In genomic region chr3:30609930-30610701, GRCh38 we compare ENCODE assay signal across 11 cellular contexts. TPM values are rescaled to one million over a fixed set of nuclear protein-coding genes. Genes with fewer than 3 reads are reported as not detected.
DNase-seq lines count a peak whose midpoint lies in the region; ATAC-seq, FAIRE-seq and TF ChIP-seq lines count a peak whose summit lies in the region.
"Had no signal": no experiment of that assay in that cellular context is flagged by ENCODE, and none has a peak within 500 bp of the region (broad histone marks: within the 10 kb centered on the region; RNA-seq: fewer than 3 reads in every experiment).

No MANE protein-coding gene starts in this region.

- ATAC-seq in activated T-cell treated with anti-CD3 and anti-CD28 coated beads, Interleukin-2, amount 50 U/mL, for 4 hours, result no peak
- ATAC-seq in lung (ENCODE audit: insufficient read depth, low FRiP score) (no peak), HG02588 (IDR thresholded peaks at IDR 0.05; ENCODE audit: unreplicated experiment) (no peak), GM18873 (IDR thresholded peaks at IDR 0.05; ENCODE audit: low FRiP score, unreplicated experiment) (no peak)

- H3K4me1 ChIP-seq in astrocyte (ENCODE audit: insufficient read depth, low read length) (peaks cover 34% of the 10 kb centered on the region), lung (ENCODE audit: control insufficient read depth in 2 of 2, insufficient read depth in 2 of 2, low read length in 2 of 2) (peaks cover 10 to 40% of the 10 kb centered on the region in 2 donors), thymus (ENCODE audit: control insufficient read depth, insufficient read depth, low read length) (peaks cover 26% of the 10 kb centered on the region)

- peaks cover 69% of the 10 kb centered on the region for H3K4me1 Mint-ChIP-seq in activated T-cell treated with anti-CD3 and anti-CD28 coated beads, Interleukin-2, amount 50 U/mL, for 4 hours (ENCODE audit: low read depth)
- peaks cover 65% of the 10 kb centered on the region for H3K4me1 Mint-ChIP-seq in astrocyte (ENCODE audit: low read depth, unreplicated experiment)

- H3K9me3 ChIP-seq in astrocyte (ENCODE audit: insufficient read depth, low read depth, low read length) (no peaks in the 10 kb centered on the region), lung (ENCODE audit: control insufficient read depth in 2 of 2, insufficient read depth in 1 of 2, low read length in 1 of 2) (no peaks in the 10 kb centered on the region), thymus (ENCODE audit: control insufficient read depth) (no peaks in the 10 kb centered on the region)

- no peaks in the 10 kb centered on the region for H3K36me3 ChIP-seq in astrocyte (ENCODE audit: insufficient read depth, low read length)
- H3K36me3 ChIP-seq in lung (ENCODE audit: control insufficient read depth in 2 of 2, insufficient read depth in 2 of 2, low read length in 2 of 2), result no peaks in the 10 kb centered on the region
- no peaks in the 10 kb centered on the region for H3K36me3 ChIP-seq in thymus (ENCODE audit: control insufficient read depth, insufficient read depth)

- no peaks in the 10 kb centered on the region for H3K9me3 Mint-ChIP-seq in activated T-cell treated with anti-CD3 and anti-CD28 coated beads, Interleukin-2, amount 50 U/mL, for 4 hours
- no peaks in the 10 kb centered on the region for H3K9me3 Mint-ChIP-seq in astrocyte (ENCODE audit: unreplicated experiment)

- H3K4me2 ChIP-seq in astrocyte (ENCODE audit: low read length), result peak overlapping the region; percentile 84

- no peak overlapping the region for H3K27ac Mint-ChIP-seq in astrocyte (ENCODE audit: unreplicated experiment)

- no peak for FAIRE-seq in astrocyte (lab: Jason Lieb, UNC)

- H3K27me3 ChIP-seq in astrocyte (ENCODE audit: insufficient read depth, low read length) (no peaks in the 10 kb centered on the region), lung (ENCODE audit: control insufficient read depth, insufficient read depth) (no peaks in the 10 kb centered on the region), thymus (ENCODE audit: control insufficient read depth, insufficient read depth) (no peaks in the 10 kb centered on the region)

- no peak for DNase-seq in activated T-cell treated with anti-CD3 and anti-CD28 coated beads, Interleukin-2, amount 50 U/mL, for 4 hours
- no peak for DNase-seq in activated T-cell treated with anti-CD3 and anti-CD28 coated beads, Interleukin-2, amount 50 U/mL, for 48 hours
- DNase-seq in astrocyte (ENCODE audit: low read depth) (no peak), lung (ENCODE audit: low spot score) (no peak), nucleus accumbens (lab: John Stamatoyannopoulos, UW) (no peak)
- DNase-seq: activated gamma-delta T cell, glutamatergic neuron, NCI-H187 treated with DMSO at 0.1 percent for 48 hours had no signal

- H4K20me1 ChIP-seq in astrocyte (ENCODE audit: insufficient read depth, low read length), result peaks cover 61% of the 10 kb centered on the region

- no peaks in the 10 kb centered on the region for H3K27me3 Mint-ChIP-seq in activated T-cell treated with anti-CD3 and anti-CD28 coated beads, Interleukin-2, amount 50 U/mL, for 4 hours (ENCODE audit: low read depth)
- no peaks in the 10 kb centered on the region for H3K27me3 Mint-ChIP-seq in astrocyte (ENCODE audit: low read depth, unreplicated experiment)

- H3K27ac ChIP-seq in astrocyte (ENCODE audit: low read depth, low read length) (no peak overlapping the region), lung (ENCODE audit: low read depth in 1 of 2, low read length in 1 of 2) (peak overlapping the region; percentile 60 to 80), thymus (ENCODE audit: low read depth) (peak overlapping the region; percentile 83)

- H3K4me3 Mint-ChIP-seq in activated T-cell treated with anti-CD3 and anti-CD28 coated beads, Interleukin-2, amount 50 U/mL, for 4 hours, result peak overlapping the region; percentile 98
- H3K4me3 Mint-ChIP-seq in astrocyte (ENCODE audit: unreplicated experiment), result peak overlapping the region; percentile 58

- WGBS in lung, 2 donors, result 57 to 77% methylated on average over 4 of the region's 4 CpGs
- 88% methylated on average over 4 of the region's 4 CpGs for WGBS in thymus

- H3K79me2 ChIP-seq in astrocyte (ENCODE audit: insufficient read depth, low read length), result peaks cover 86% of the 10 kb centered on the region

- TF ChIP-seq CTCF in astrocyte (IDR thresholded peaks at IDR 0.05; ENCODE audit: insufficient read depth, low read depth, low read length) (no peak), lung (IDR thresholded peaks at IDR 0.05; ENCODE audit: control extremely low read depth, extremely low read depth) (no peak)

- H2AFZ ChIP-seq in astrocyte (ENCODE audit: low read depth, low read length), result no peak overlapping the region

- H3K9ac ChIP-seq in astrocyte (ENCODE audit: low read length), result no peak overlapping the region

- H3K4me3 ChIP-seq in astrocyte (ENCODE audit: insufficient read depth, low read depth, low read length) (no peak overlapping the region), lung (peak overlapping the region; percentile 24), thymus (ENCODE audit: low read length) (peak overlapping the region; percentile 32)

- H3K36me3 Mint-ChIP-seq in activated T-cell treated with anti-CD3 and anti-CD28 coated beads, Interleukin-2, amount 50 U/mL, for 4 hours (ENCODE audit: insufficient read depth), result peaks cover 47% of the 10 kb centered on the region
- no peaks in the 10 kb centered on the region for H3K36me3 Mint-ChIP-seq in astrocyte (ENCODE audit: low read depth, unreplicated experiment)

RNA-seq across cellular contexts. Expression of gene TGFBR2, which starts 3.7 kb away (rescaled TPM):
- total RNA-seq in activated T-cell treated with anti-CD3 and anti-CD28 coated beads, Interleukin-2, amount 50 U/mL, for 4 hours, result 100 to 1,000 TPM; 104 to 114 (median 111) TPM
- total RNA-seq in astrocyte (39.9 and 44.1 TPM in 2 replicates), lung (100 to 1,000 TPM; 198 to 232 TPM)
- polyA plus RNA-seq in lung (100 to 1,000 TPM in 1 of 2 donors, 10 to 100 TPM in 1; 31.1 to 129 TPM), thymus (51.3 TPM)
